10 cellular contexts compared by ENCODE assay signal in the genomic region with DNA sequence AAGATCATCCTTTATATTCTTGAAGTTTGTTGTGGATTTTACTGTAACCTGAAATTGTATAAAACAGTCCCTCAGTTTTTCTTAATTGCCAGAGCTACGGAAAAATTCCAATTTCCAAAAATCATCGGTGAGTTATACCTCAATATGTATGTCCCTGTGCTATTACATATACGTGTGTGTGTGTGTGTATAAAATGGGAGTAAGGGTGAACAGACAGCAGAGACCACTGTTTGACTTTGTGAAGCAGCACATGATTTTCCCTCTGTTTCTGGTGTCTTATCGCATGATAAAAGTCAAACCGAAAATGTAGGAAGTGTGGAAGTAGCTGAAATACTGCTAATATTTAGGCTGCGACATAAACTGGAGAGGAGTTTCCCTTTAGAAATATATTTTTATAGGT. TPM values are rescaled to one million over a fixed set of nuclear protein-coding genes. Genes with fewer than 3 reads are reported as not detected.
A peak's percentile ranks its signal among the peaks of the same experiment; 100 is the strongest.
DNase-seq lines count a peak whose midpoint lies in the region; ATAC-seq and TF ChIP-seq lines count a peak whose summit lies in the region.
"Had no signal": no experiment of that assay in that cellular context is flagged by ENCODE, and none has a peak within 500 bp of the region (broad histone marks: within the 10 kb centered on the region; RNA-seq: fewer than 3 reads in every experiment).

No MANE protein-coding gene starts in this region.

- ATAC-seq in HG03135 (IDR thresholded peaks at IDR 0.05; ENCODE audit: unreplicated experiment) = no peak

- H3K27me3 ChIP-seq in ascending aorta = no peaks in the 10 kb centered on the region

- H3K36me3 ChIP-seq in ascending aorta = no peaks in the 10 kb centered on the region

- no peaks in the 10 kb centered on the region for H3K4me1 ChIP-seq in ascending aorta

- intact Hi-C loops in ascending aorta (cut with DNase I) (no loop called here), cardiac septum (cut with DNase I) (no loop called here)

- DNase-seq in AG08395 (ENCODE audit: low spot score) = peak; percentile 35
- DNase-seq in GM12864 (ENCODE audit: low read depth) = peak; percentile 8
- DNase-seq in NB4 (ENCODE audit: low read depth) = peak; percentile 17
- DNase-seq in cardiac fibroblast (ENCODE audit: low read depth in 2 of 2) = peak; percentile 0 to 1
- DNase-seq in ascending aorta (ENCODE audit: low spot score in 2 of 2) = no peak
- no peak for DNase-seq in cardiac septum (ENCODE audit: low spot score)
- no peak for DNase-seq in cerebellar nuclear complex (lab: John Stamatoyannopoulos, UW)
- DNase-seq: activated CD4-positive, alpha-beta T cell treated with anti-CD3 and anti-CD28 coated beads for 4 hours; NCI-H524 treated with DMSO at 0.1 percent for 48 hours had no signal

- peak; percentile 15 for TF ChIP-seq CTCF in GM12864 (IDR thresholded peaks at IDR 0.05; ENCODE audit: low read depth, low read length, missing control alignments)
- peak; percentile 14 for TF ChIP-seq CTCF in NB4 (IDR thresholded peaks at IDR 0.05; ENCODE audit: low read depth, low read length)
- TF ChIP-seq CTCF in cardiac fibroblast (IDR thresholded peaks at IDR 0.05; ENCODE audit: low read depth, low read length) = no peak
- no peak for TF ChIP-seq CTCF in ascending aorta (IDR thresholded peaks at IDR 0.05)

- H3K4me3 ChIP-seq in GM12864 (ENCODE audit: low read depth, low read length) (no peak overlapping the region), NB4 (ENCODE audit: low read depth, low read length) (no peak overlapping the region), cardiac fibroblast (replicated peaks in 1 of 2; ENCODE audit: low read depth in 2 of 2, low read length in 2 of 2) (no peak overlapping the region), ascending aorta (no peak overlapping the region)

- H3K27ac ChIP-seq in ascending aorta = no peak overlapping the region

- TF ChIP-seq POLR2A in NB4 (IDR thresholded peaks at IDR 0.05; ENCODE audit: extremely low read depth, insufficient read length) = no peak

- no peaks in the 10 kb centered on the region for H3K9me3 ChIP-seq in ascending aorta

RNA-seq across cellular contexts. Expression of a gene that starts 1.2 kb away (rescaled TPM):
- total RNA-seq in ascending aorta = not detected
- total RNA-seq in cardiac septum = not detected

RNA-seq across cellular contexts. Expression of a gene that starts 28.5 kb away (rescaled TPM):
- total RNA-seq in ascending aorta = not detected
- not detected for total RNA-seq in cardiac septum

RNA-seq across cellular contexts. Expression of a gene that starts 41.4 kb away (rescaled TPM):
- total RNA-seq in ascending aorta (not detected), cardiac septum (not detected)

RNA-seq across cellular contexts. Expression of a gene that starts 42.6 kb away (rescaled TPM):
- total RNA-seq in ascending aorta (not detected), cardiac septum (not detected)

RNA-seq across cellular contexts. Expression of a gene that starts 55.4 kb away (rescaled TPM):
- not detected for total RNA-seq in ascending aorta
- total RNA-seq in cardiac septum = not detected

Comparison
In these comparisons a context has a peak if more than half of its experiments do, and no peak if none do; other contexts are left out.
1. DNase-seq: peak in AG08395 (single experiment), GM12864 (single experiment), NB4 (single experiment) and cardiac fibroblast (2 of 2); none in ascending aorta (0 of 2), cardiac septum (single experiment) and cerebellar nuclear complex (0 of 2).
2. CTCF ChIP-seq: peak in GM12864 (single experiment) and NB4 (single experiment); none in cardiac fibroblast (single experiment) and ascending aorta (0 of 3).